ENCODE assay signal across 1 cellular context in genomic region chr6:30787954-30788353, GRCh38.
TF ChIP-seq lines count a peak whose summit lies in the region.

No MANE protein-coding gene starts in this region.

TF ChIP-seq in HepG2, 621 proteins besides CTCF, POLR2A, EP300 and RAD21 (continued from another document and continues in another):
- TF ChIP-seq, protein P1, sequence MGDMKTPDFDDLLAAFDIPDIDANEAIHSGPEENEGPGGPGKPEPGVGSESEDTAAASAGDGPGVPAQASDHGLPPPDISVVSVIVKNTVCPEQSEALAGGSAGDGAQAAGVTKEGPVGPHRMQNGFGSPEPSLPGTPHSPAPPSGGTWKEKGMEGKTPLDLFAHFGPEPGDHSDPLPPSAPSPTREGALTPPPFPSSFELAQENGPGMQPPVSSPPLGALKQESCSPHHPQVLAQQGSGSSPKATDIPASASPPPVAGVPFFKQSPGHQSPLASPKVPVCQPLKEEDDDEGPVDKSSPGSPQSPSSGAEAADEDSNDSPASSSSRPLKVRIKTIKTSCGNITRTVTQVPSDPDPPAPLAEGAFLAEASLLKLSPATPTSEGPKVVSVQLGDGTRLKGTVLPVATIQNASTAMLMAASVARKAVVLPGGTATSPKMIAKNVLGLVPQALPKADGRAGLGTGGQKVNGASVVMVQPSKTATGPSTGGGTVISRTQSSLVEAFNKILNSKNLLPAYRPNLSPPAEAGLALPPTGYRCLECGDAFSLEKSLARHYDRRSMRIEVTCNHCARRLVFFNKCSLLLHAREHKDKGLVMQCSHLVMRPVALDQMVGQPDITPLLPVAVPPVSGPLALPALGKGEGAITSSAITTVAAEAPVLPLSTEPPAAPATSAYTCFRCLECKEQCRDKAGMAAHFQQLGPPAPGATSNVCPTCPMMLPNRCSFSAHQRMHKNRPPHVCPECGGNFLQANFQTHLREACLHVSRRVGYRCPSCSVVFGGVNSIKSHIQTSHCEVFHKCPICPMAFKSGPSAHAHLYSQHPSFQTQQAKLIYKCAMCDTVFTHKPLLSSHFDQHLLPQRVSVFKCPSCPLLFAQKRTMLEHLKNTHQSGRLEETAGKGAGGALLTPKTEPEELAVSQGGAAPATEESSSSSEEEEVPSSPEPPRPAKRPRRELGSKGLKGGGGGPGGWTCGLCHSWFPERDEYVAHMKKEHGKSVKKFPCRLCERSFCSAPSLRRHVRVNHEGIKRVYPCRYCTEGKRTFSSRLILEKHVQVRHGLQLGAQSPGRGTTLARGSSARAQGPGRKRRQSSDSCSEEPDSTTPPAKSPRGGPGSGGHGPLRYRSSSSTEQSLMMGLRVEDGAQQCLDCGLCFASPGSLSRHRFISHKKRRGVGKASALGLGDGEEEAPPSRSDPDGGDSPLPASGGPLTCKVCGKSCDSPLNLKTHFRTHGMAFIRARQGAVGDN (CRISPR knock-in tag; IDR thresholded peaks at IDR 0.05), result peak; percentile 39; the same call in 1 of the 2 replicates
- TF ChIP-seq HDAC2 (CRISPR knock-in tag; IDR thresholded peaks at IDR 0.05) (peak; percentile 78), MIER2 (CRISPR knock-in tag; IDR thresholded peaks at IDR 0.05) (no peak), EED (CRISPR knock-in tag; IDR thresholded peaks at IDR 0.05) (no peak), PPARG (CRISPR knock-in tag; conservative IDR thresholded peaks at IDR 0.05) (peak; percentile 34; the same call in 1 of the 2 replicates), NONO (IDR thresholded peaks at IDR 0.05) (no peak), NONO (CRISPR knock-in tag; conservative IDR thresholded peaks at IDR 0.05) (0 out of 2 replicates have a peak, but pooled peaks have one; percentile 28), KMT2B (CRISPR knock-in tag; IDR thresholded peaks at IDR 0.05) (no peak), ZNF883 (CRISPR knock-in tag; IDR thresholded peaks at IDR 0.05; ENCODE audit: not compliant biosample characterization) (peak; percentile 53), ZFY (CRISPR knock-in tag; IDR thresholded peaks at IDR 0.05) (0 out of 2 replicates have a peak, but pooled peaks have one; percentile 14), HMG20A (CRISPR knock-in tag; IDR thresholded peaks at IDR 0.05; ENCODE audit: borderline replicate concordance) (peak; percentile 57; the same call in 1 of the 2 replicates), CREM (IDR thresholded peaks at IDR 0.05) (peak; percentile 55; the same call in 1 of the 2 replicates), CREM (CRISPR knock-in tag; IDR thresholded peaks at IDR 0.05) (no peak), BRD4 (CRISPR knock-in tag; IDR thresholded peaks at IDR 0.05) (peak; percentile 27; the same call in 1 of the 2 replicates), ZNF547 (CRISPR knock-in tag; IDR thresholded peaks at IDR 0.05) (0 out of 2 replicates have a peak, but pooled peaks have one; percentile 27), HOXA3 (CRISPR knock-in tag; IDR thresholded peaks at IDR 0.05) (peak; percentile 62), TBX2 (CRISPR knock-in tag; IDR thresholded peaks at IDR 0.05; ENCODE audit: borderline replicate concordance) (peak; percentile 40; the same call in 1 of the 2 replicates), NFIC (IDR thresholded peaks at IDR 0.05; ENCODE audit: low read length) (0 out of 2 replicates have a peak, but pooled peaks have one; percentile 52), ADNP (CRISPR knock-in tag; IDR thresholded peaks at IDR 0.05) (peak; percentile 17; the same call in 1 of the 2 replicates), CHD4 (IDR thresholded peaks at IDR 0.05; ENCODE audit: borderline replicate concordance, low read length) (no peak), CEBPB (IDR thresholded peaks at IDR 0.05; ENCODE audit: borderline replicate concordance, low read depth, low read length) (peak; percentile 95), ZGPAT (CRISPR knock-in tag; IDR thresholded peaks at IDR 0.05) (peak; percentile 47; the same call in 1 of the 2 replicates), NRL (CRISPR knock-in tag; IDR thresholded peaks at IDR 0.05; ENCODE audit: borderline replicate concordance) (no peak), CBX1 (IDR thresholded peaks at IDR 0.05; ENCODE audit: low read depth) (no peak), ISL2 (CRISPR knock-in tag; IDR thresholded peaks at IDR 0.05) (peak; percentile 47; the same call in 1 of the 2 replicates), ZHX1 (CRISPR knock-in tag; IDR thresholded peaks at IDR 0.05; ENCODE audit: low read depth) (0 out of 2 replicates have a peak, but pooled peaks have one; percentile 46), ZNF747 (CRISPR knock-in tag; IDR thresholded peaks at IDR 0.05; ENCODE audit: borderline replicate concordance) (no peak), TEF (CRISPR knock-in tag; IDR thresholded peaks at IDR 0.05) (no peak), ZNF432 (CRISPR knock-in tag; IDR thresholded peaks at IDR 0.05; ENCODE audit: borderline replicate concordance) (no peak)
- TF ChIP-seq, protein P2, sequence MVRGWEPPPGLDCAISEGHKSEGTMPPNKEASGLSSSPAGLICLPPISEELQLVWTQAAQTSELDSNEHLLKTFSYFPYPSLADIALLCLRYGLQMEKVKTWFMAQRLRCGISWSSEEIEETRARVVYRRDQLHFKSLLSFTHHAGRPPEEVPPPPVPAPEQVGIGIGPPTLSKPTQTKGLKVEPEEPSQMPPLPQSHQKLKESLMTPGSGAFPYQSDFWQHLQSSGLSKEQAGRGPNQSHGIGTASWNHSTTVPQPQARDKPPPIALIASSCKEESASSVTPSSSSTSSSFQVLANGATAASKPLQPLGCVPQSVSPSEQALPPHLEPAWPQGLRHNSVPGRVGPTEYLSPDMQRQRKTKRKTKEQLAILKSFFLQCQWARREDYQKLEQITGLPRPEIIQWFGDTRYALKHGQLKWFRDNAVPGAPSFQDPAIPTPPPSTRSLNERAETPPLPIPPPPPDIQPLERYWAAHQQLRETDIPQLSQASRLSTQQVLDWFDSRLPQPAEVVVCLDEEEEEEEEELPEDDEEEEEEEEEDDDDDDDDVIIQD (CRISPR knock-in tag; IDR thresholded peaks at IDR 0.05; ENCODE audit: low read depth), result peak; percentile 13; the same call in 1 of the 2 replicates
- TF ChIP-seq, protein P3, sequence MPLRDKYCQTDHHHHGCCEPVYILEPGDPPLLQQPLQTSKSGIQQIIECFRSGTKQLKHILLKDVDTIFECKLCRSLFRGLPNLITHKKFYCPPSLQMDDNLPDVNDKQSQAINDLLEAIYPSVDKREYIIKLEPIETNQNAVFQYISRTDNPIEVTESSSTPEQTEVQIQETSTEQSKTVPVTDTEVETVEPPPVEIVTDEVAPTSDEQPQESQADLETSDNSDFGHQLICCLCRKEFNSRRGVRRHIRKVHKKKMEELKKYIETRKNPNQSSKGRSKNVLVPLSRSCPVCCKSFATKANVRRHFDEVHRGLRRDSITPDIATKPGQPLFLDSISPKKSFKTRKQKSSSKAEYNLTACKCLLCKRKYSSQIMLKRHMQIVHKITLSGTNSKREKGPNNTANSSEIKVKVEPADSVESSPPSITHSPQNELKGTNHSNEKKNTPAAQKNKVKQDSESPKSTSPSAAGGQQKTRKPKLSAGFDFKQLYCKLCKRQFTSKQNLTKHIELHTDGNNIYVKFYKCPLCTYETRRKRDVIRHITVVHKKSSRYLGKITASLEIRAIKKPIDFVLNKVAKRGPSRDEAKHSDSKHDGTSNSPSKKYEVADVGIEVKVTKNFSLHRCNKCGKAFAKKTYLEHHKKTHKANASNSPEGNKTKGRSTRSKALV (CRISPR knock-in tag; IDR thresholded peaks at IDR 0.05), result peak; percentile 44; the same call in 1 of the 2 replicates
- TF ChIP-seq, protein P4, sequence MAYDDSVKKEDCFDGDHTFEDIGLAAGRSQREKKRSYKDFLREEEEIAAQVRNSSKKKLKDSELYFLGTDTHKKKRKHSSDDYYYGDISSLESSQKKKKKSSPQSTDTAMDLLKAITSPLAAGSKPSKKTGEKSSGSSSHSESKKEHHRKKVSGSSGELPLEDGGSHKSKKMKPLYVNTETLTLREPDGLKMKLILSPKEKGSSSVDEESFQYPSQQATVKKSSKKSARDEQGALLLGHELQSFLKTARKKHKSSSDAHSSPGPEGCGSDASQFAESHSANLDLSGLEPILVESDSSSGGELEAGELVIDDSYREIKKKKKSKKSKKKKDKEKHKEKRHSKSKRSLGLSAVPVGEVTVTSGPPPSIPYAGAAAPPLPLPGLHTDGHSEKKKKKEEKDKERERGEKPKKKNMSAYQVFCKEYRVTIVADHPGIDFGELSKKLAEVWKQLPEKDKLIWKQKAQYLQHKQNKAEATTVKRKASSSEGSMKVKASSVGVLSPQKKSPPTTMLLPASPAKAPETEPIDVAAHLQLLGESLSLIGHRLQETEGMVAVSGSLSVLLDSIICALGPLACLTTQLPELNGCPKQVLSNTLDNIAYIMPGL (CRISPR knock-in tag; IDR thresholded peaks at IDR 0.05; ENCODE audit: borderline replicate concordance in 1 of 2, low read depth in 1 of 2), result 0 out of 4 replicates have a peak, but pooled peaks of 1 of the 2 experiments have one; percentile 30
- TF ChIP-seq, protein P5, sequence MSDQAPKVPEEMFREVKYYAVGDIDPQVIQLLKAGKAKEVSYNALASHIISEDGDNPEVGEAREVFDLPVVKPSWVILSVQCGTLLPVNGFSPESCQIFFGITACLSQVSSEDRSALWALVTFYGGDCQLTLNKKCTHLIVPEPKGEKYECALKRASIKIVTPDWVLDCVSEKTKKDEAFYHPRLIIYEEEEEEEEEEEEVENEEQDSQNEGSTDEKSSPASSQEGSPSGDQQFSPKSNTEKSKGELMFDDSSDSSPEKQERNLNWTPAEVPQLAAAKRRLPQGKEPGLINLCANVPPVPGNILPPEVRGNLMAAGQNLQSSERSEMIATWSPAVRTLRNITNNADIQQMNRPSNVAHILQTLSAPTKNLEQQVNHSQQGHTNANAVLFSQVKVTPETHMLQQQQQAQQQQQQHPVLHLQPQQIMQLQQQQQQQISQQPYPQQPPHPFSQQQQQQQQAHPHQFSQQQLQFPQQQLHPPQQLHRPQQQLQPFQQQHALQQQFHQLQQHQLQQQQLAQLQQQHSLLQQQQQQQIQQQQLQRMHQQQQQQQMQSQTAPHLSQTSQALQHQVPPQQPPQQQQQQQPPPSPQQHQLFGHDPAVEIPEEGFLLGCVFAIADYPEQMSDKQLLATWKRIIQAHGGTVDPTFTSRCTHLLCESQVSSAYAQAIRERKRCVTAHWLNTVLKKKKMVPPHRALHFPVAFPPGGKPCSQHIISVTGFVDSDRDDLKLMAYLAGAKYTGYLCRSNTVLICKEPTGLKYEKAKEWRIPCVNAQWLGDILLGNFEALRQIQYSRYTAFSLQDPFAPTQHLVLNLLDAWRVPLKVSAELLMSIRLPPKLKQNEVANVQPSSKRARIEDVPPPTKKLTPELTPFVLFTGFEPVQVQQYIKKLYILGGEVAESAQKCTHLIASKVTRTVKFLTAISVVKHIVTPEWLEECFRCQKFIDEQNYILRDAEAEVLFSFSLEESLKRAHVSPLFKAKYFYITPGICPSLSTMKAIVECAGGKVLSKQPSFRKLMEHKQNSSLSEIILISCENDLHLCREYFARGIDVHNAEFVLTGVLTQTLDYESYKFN (CRISPR knock-in tag; conservative IDR thresholded peaks at IDR 0.05), result peak; percentile 76
- TF ChIP-seq, protein P6, sequence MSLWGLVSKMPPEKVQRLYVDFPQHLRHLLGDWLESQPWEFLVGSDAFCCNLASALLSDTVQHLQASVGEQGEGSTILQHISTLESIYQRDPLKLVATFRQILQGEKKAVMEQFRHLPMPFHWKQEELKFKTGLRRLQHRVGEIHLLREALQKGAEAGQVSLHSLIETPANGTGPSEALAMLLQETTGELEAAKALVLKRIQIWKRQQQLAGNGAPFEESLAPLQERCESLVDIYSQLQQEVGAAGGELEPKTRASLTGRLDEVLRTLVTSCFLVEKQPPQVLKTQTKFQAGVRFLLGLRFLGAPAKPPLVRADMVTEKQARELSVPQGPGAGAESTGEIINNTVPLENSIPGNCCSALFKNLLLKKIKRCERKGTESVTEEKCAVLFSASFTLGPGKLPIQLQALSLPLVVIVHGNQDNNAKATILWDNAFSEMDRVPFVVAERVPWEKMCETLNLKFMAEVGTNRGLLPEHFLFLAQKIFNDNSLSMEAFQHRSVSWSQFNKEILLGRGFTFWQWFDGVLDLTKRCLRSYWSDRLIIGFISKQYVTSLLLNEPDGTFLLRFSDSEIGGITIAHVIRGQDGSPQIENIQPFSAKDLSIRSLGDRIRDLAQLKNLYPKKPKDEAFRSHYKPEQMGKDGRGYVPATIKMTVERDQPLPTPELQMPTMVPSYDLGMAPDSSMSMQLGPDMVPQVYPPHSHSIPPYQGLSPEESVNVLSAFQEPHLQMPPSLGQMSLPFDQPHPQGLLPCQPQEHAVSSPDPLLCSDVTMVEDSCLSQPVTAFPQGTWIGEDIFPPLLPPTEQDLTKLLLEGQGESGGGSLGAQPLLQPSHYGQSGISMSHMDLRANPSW (CRISPR knock-in tag; IDR thresholded peaks at IDR 0.05; ENCODE audit: borderline replicate concordance), result no peak
